Comparison of ENCODE assay signal across 7 cellular contexts in the genomic region with DNA sequence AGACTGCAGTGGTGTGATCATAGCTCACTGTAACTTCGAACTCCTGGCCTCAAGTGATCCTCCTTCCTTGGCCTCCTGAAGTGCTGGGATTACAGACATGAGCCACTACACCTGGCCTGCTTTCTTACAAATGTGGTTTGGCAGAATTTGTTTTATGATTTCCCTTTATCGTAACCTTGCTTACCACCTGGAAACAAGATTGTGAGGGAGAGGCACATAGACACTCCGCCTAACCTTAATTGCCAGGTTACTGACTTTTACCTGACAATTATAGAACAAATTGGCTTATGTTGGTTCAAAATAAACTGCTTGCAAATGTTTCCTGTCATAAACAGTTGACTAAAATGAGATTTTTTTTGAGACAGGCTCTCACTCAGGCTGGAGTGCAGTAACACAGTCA.
"Had no signal": no experiment of that assay in that cellular context is flagged by ENCODE, and none has a peak within 500 bp of the region (broad histone marks: within the 10 kb centered on the region; RNA-seq: fewer than 3 reads in every experiment).

No MANE protein-coding gene starts in this region.

- H3K4me3 ChIP-seq: GM23338 had no signal

- DNase-seq: H9, HCEC 1CT had no signal

- H3K27ac ChIP-seq: HL-60 had no signal

- FAIRE-seq: H1, H54, HepG2 had no signal

- H3K4me2 ChIP-seq: GM23338 had no signal
